In the genomic region with DNA sequence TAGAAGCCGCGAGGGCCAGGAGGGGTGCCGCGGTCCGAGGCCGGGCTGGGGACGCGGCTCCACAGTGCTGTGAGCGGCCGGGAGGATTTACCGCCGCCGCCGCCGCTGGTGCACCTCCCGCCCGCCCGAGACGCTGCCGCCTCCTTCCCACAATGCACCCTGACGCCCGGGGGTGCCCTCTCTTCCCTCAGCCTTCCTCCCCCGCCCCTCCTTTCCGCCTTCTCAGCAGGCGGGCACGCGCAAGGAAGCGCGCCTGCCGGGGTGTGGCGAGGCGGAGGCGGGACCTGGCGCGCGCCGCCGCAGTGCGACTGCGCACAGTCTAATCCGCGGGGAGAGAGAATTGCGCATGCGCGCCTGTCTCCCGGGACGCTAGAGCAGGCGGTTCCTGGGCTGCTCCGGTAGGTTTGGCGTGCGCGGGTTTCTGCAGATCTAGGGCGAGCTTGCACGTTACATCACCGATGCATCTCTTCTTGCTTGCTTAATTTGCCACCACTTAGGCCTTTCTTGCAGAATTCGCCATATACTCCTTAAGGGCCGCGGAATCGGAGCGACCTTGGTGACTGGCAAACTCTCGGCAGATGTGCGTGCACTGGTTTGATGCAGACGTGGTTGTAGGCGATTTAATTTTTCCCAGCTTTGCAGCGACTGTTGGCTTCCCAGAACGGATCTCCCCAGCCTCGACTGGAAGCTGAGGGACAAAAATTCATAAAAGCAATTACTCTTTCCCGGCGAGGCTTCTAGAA, we compare ENCODE assay signal across 1 cellular context.
TF ChIP-seq lines count a peak whose summit lies in the region.

A gene (plus strand): TSS at position 347 of the 743 bp plus-strand sequence. CDS start 506 bp downstream, outside the sequence.
A gene with protein sequence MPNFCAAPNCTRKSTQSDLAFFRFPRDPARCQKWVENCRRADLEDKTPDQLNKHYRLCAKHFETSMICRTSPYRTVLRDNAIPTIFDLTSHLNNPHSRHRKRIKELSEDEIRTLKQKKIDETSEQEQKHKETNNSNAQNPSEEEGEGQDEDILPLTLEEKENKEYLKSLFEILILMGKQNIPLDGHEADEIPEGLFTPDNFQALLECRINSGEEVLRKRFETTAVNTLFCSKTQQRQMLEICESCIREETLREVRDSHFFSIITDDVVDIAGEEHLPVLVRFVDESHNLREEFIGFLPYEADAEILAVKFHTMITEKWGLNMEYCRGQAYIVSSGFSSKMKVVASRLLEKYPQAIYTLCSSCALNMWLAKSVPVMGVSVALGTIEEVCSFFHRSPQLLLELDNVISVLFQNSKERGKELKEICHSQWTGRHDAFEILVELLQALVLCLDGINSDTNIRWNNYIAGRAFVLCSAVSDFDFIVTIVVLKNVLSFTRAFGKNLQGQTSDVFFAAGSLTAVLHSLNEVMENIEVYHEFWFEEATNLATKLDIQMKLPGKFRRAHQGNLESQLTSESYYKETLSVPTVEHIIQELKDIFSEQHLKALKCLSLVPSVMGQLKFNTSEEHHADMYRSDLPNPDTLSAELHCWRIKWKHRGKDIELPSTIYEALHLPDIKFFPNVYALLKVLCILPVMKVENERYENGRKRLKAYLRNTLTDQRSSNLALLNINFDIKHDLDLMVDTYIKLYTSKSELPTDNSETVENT (minus strand): TSS at position 156 of the 743 bp plus-strand sequence. CDS start 296 bp downstream, outside the sequence.

TF ChIP-seq in WTC11, 78 proteins besides CTCF, POLR2A, EP300 and RAD21 (continued from another document):
- TF ChIP-seq, protein P1, sequence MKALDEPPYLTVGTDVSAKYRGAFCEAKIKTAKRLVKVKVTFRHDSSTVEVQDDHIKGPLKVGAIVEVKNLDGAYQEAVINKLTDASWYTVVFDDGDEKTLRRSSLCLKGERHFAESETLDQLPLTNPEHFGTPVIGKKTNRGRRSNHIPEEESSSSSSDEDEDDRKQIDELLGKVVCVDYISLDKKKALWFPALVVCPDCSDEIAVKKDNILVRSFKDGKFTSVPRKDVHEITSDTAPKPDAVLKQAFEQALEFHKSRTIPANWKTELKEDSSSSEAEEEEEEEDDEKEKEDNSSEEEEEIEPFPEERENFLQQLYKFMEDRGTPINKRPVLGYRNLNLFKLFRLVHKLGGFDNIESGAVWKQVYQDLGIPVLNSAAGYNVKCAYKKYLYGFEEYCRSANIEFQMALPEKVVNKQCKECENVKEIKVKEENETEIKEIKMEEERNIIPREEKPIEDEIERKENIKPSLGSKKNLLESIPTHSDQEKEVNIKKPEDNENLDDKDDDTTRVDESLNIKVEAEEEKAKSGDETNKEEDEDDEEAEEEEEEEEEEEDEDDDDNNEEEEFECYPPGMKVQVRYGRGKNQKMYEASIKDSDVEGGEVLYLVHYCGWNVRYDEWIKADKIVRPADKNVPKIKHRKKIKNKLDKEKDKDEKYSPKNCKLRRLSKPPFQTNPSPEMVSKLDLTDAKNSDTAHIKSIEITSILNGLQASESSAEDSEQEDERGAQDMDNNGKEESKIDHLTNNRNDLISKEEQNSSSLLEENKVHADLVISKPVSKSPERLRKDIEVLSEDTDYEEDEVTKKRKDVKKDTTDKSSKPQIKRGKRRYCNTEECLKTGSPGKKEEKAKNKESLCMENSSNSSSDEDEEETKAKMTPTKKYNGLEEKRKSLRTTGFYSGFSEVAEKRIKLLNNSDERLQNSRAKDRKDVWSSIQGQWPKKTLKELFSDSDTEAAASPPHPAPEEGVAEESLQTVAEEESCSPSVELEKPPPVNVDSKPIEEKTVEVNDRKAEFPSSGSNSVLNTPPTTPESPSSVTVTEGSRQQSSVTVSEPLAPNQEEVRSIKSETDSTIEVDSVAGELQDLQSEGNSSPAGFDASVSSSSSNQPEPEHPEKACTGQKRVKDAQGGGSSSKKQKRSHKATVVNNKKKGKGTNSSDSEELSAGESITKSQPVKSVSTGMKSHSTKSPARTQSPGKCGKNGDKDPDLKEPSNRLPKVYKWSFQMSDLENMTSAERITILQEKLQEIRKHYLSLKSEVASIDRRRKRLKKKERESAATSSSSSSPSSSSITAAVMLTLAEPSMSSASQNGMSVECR (CRISPR knock-in tag; IDR thresholded peaks at IDR 0.05; ENCODE audit: borderline replicate concordance), result peak; percentile 63; the same call in 1 of the 2 replicates
- TF ChIP-seq ZNF232 (CRISPR knock-in tag; IDR thresholded peaks at IDR 0.05) (peak; percentile 49), ZNF138 (CRISPR knock-in tag; conservative IDR thresholded peaks at IDR 0.05) (no peak), FOXP1 (CRISPR knock-in tag; IDR thresholded peaks at IDR 0.05; ENCODE audit: borderline replicate concordance) (no peak), NR3C1 (CRISPR knock-in tag; conservative IDR thresholded peaks at IDR 0.05; ENCODE audit: low read depth) (no peak), ZNF121 (CRISPR knock-in tag; IDR thresholded peaks at IDR 0.05) (no peak), CREM (CRISPR knock-in tag; IDR thresholded peaks at IDR 0.05) (no peak), SMAD4 (CRISPR knock-in tag; IDR thresholded peaks at IDR 0.05) (no peak), TP53 (CRISPR knock-in tag; IDR thresholded peaks at IDR 0.05) (no peak)
- TF ChIP-seq, protein P2, sequence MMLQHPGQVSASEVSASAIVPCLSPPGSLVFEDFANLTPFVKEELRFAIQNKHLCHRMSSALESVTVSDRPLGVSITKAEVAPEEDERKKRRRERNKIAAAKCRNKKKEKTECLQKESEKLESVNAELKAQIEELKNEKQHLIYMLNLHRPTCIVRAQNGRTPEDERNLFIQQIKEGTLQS (CRISPR knock-in tag; conservative IDR thresholded peaks at IDR 0.05), result no peak
- TF ChIP-seq, protein P3, sequence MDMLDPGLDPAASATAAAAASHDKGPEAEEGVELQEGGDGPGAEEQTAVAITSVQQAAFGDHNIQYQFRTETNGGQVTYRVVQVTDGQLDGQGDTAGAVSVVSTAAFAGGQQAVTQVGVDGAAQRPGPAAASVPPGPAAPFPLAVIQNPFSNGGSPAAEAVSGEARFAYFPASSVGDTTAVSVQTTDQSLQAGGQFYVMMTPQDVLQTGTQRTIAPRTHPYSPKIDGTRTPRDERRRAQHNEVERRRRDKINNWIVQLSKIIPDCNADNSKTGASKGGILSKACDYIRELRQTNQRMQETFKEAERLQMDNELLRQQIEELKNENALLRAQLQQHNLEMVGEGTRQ (CRISPR knock-in tag; IDR thresholded peaks at IDR 0.05), result no peak
